Comparison of ENCODE assay signal across 21 cellular contexts in genomic region chr17:68445671-68446070, GRCh38. TPM values are rescaled to one million over a fixed set of nuclear protein-coding genes. Genes with fewer than 3 reads are reported as not detected.
A peak's percentile ranks its signal among the peaks of the same experiment; 100 is the strongest.
DNase-seq lines count a peak whose midpoint lies in the region; ATAC-seq and TF ChIP-seq lines count a peak whose summit lies in the region.
"Had no signal": no experiment of that assay in that cellular context is flagged by ENCODE, and none has a peak within 500 bp of the region (broad histone marks: within the 10 kb centered on the region; RNA-seq: fewer than 3 reads in every experiment).

No MANE protein-coding gene starts in this region.

- no peak overlapping the region for H3K27ac ChIP-seq in neural progenitor cell
- H3K27ac ChIP-seq in gastrocnemius medialis = peak overlapping the region; percentile 57 to 100 (median 95)
- H3K27ac ChIP-seq: GM23248 had no signal

- intact Hi-C loops in gastrocnemius medialis (cut with DNase I; ENCODE audit: low total_unique reads) = no loop called here

- H3K9me3 ChIP-seq in neural progenitor cell (ENCODE audit: low read depth) (no peaks in the 10 kb centered on the region), gastrocnemius medialis (no peaks in the 10 kb centered on the region)
- H3K9me3 ChIP-seq: HAP-1 had no signal

- no peaks in the 10 kb centered on the region for H4K20me1 ChIP-seq in neural progenitor cell (ENCODE audit: low read depth)
- H4K20me1 ChIP-seq: BLaER1 treated with 17β-estradiol and CSF1 and Interleukin-3, amounts not matched to agents 10 nM and 100 nM had no signal

- no peaks in the 10 kb centered on the region for H3K27me3 Mint-ChIP-seq in activated naive CD8-positive, alpha-beta T cell
- no peaks in the 10 kb centered on the region for H3K27me3 Mint-ChIP-seq in activated naive CD8-positive, alpha-beta T cell treated with anti-CD3 and anti-CD28 coated beads for 36 hours
- H3K27me3 Mint-ChIP-seq in neural progenitor cell (ENCODE audit: insufficient read depth, low read depth) (no peaks in the 10 kb centered on the region), T-cell (no peaks in the 10 kb centered on the region)

- no peaks in the 10 kb centered on the region for H3K79me2 ChIP-seq in neural progenitor cell (ENCODE audit: low read depth)

- H3K4me2 ChIP-seq in neural progenitor cell = no peak overlapping the region

- no peaks in the 10 kb centered on the region for H3K9me3 Mint-ChIP-seq in activated naive CD8-positive, alpha-beta T cell (ENCODE audit: low read depth)
- no peaks in the 10 kb centered on the region for H3K9me3 Mint-ChIP-seq in activated naive CD8-positive, alpha-beta T cell treated with anti-CD3 and anti-CD28 coated beads for 36 hours
- H3K9me3 Mint-ChIP-seq in neural progenitor cell (no peaks in the 10 kb centered on the region), T-cell (no peaks in the 10 kb centered on the region)
- H3K9me3 Mint-ChIP-seq: CD8-positive, alpha-beta T cell had no signal

- peak overlapping the region; percentile 66 for H3K27ac Mint-ChIP-seq in activated naive CD8-positive, alpha-beta T cell
- no peak overlapping the region for H3K27ac Mint-ChIP-seq in activated naive CD8-positive, alpha-beta T cell treated with anti-CD3 and anti-CD28 coated beads for 36 hours
- H3K27ac Mint-ChIP-seq in neural progenitor cell = no peak overlapping the region
- no peak overlapping the region for H3K27ac Mint-ChIP-seq in T-cell
- H3K27ac Mint-ChIP-seq: CD8-positive, alpha-beta T cell had no signal

- no peaks in the 10 kb centered on the region for H3K27me3 ChIP-seq in neural progenitor cell
- H3K27me3 ChIP-seq in gastrocnemius medialis = no peaks in the 10 kb centered on the region
- H3K27me3 ChIP-seq: BLaER1 treated with 17β-estradiol and CSF1 and Interleukin-3, amounts not matched to agents 10 nM and 100 nM had no signal

- peaks cover 7% of the 10 kb centered on the region for H3K4me1 Mint-ChIP-seq in activated naive CD8-positive, alpha-beta T cell (ENCODE audit: low read depth)
- H3K4me1 Mint-ChIP-seq in activated naive CD8-positive, alpha-beta T cell treated with anti-CD3 and anti-CD28 coated beads for 36 hours = peaks cover 5% of the 10 kb centered on the region
- H3K4me1 Mint-ChIP-seq in neural progenitor cell = peaks cover 11% of the 10 kb centered on the region
- H3K4me1 Mint-ChIP-seq in T-cell = peaks cover 11 to 17% (median 13%) of the 10 kb centered on the region in 3 donors

- POLR2A ChIA-PET in T-cell (lab: Charles Lee) = no interaction called here

- ATAC-seq in gastrocnemius medialis (no peak), T-cell (replicated peaks in 1 of 4) (no peak)
- ATAC-seq: CD8-positive, alpha-beta T cell had no signal

- no peak for DNase-seq in activated naive CD8-positive, alpha-beta T cell treated with anti-CD3 and anti-CD28 coated beads for 36 hours
- DNase-seq in ELF-1 (ENCODE audit: low read depth, low spot score) (peak; percentile 51), neural progenitor cell (ENCODE audit: low spot score) (no peak), gastrocnemius medialis (no peak), T-cell (no peak), T-helper 2 cell (no peak)
- DNase-seq in activated T-cell treated with anti-CD3 and anti-CD28 coated beads, Interleukin-2, amount 50 U/mL, for 48 hours = no peak
- DNase-seq: 8988T; CD8-positive, alpha-beta T cell; GM23248; KBM-7; MM.1S; NCI-H1048; NCI-H1417 treated with DMSO at 0.1 percent for 48 hours; NCI-H187; NCI-H446; NCI-H526 treated with DMSO at 0.1 percent for 48 hours; OCI-M1 had no signal

- TF ChIP-seq POLR2A in gastrocnemius medialis (IDR thresholded peaks at IDR 0.05) = no peak

- H3K9ac ChIP-seq in neural progenitor cell = peak overlapping the region; percentile 8
- H3K9ac ChIP-seq: BLaER1 treated with 17β-estradiol and CSF1 and Interleukin-3, amounts not matched to agents 10 nM and 100 nM; GM23248 had no signal

- no peak overlapping the region for H3K4me3 Mint-ChIP-seq in activated naive CD8-positive, alpha-beta T cell
- H3K4me3 Mint-ChIP-seq in activated naive CD8-positive, alpha-beta T cell treated with anti-CD3 and anti-CD28 coated beads for 36 hours = no peak overlapping the region
- H3K4me3 Mint-ChIP-seq in neural progenitor cell = no peak overlapping the region
- no peak overlapping the region for H3K4me3 Mint-ChIP-seq in T-cell
- H3K4me3 Mint-ChIP-seq: CD8-positive, alpha-beta T cell had no signal

- H3K4me3 ChIP-seq in neural progenitor cell (no peak overlapping the region), gastrocnemius medialis (no peak overlapping the region)
- H3K4me3 ChIP-seq: BLaER1 treated with 17β-estradiol and CSF1 and Interleukin-3, amounts not matched to agents 10 nM and 100 nM; GM23248; HAP-1 had no signal

- H3K4me1 ChIP-seq in neural progenitor cell (no peaks in the 10 kb centered on the region), gastrocnemius medialis (peaks cover 46 to 57% of the 10 kb centered on the region in 2 donors)

- H3K36me3 ChIP-seq in neural progenitor cell = no peaks in the 10 kb centered on the region
- peaks cover 3 to 61% of the 10 kb centered on the region in 2 donors for H3K36me3 ChIP-seq in gastrocnemius medialis
- H3K36me3 ChIP-seq: HAP-1 had no signal

- in situ Hi-C loops in gastrocnemius medialis (cut with MboI; ENCODE audit: low sequenced_read_pairs in 4 of 4) = loop anchor here in 1 of 4 donors (10.0 kb wide), 1 partner anchor 59 kb away; no protein-coding TSS in a partner anchor

- no peaks in the 10 kb centered on the region for H3F3A ChIP-seq in neural progenitor cell (ENCODE audit: low read depth)

- peaks cover 5% of the 10 kb centered on the region for H3K36me3 Mint-ChIP-seq in activated naive CD8-positive, alpha-beta T cell
- H3K36me3 Mint-ChIP-seq in activated naive CD8-positive, alpha-beta T cell treated with anti-CD3 and anti-CD28 coated beads for 36 hours = peaks cover 4% of the 10 kb centered on the region
- H3K36me3 Mint-ChIP-seq in neural progenitor cell (peaks cover 5% of the 10 kb centered on the region), T-cell (peaks cover 27% of the 10 kb centered on the region)

- CTCF ChIA-PET in T-cell (lab: Charles Lee) = no interaction called here

- TF ChIP-seq CTCF in neural progenitor cell (IDR thresholded peaks at IDR 0.05) = no peak
- no peak for TF ChIP-seq CTCF in gastrocnemius medialis (IDR thresholded peaks at IDR 0.05 in 4 of 5, conservative IDR thresholded peaks at IDR 0.05 in 1 of 5)

- no peak overlapping the region for H2AFZ ChIP-seq in neural progenitor cell (replicated peaks)
- H2AFZ ChIP-seq: GM23248 had no signal

RNA-seq across cellular contexts. Expression of gene WIPI1, which starts 11.6 kb away (rescaled TPM):
- 1 to 10 TPM; 8.7 to 8.9 TPM for total RNA-seq in activated naive CD8-positive, alpha-beta T cell treated with anti-CD3 and anti-CD28 coated beads for 36 hours
- 27.8 and 29.5 TPM in 2 replicates for total RNA-seq in neural progenitor cell (ENCODE audit: low replicate concordance)
- 100 to 1,000 TPM in 2 of 4 donors, 10 to 100 TPM in 2; 79.1 to 182 (median 92.0) TPM for total RNA-seq in gastrocnemius medialis
- 10 to 100 TPM in 2 of 5 donors, 1 to 10 TPM in 3; 5.4 to 11.8 (median 9.7) TPM for total RNA-seq in T-cell
